8 cellular contexts compared by ENCODE assay signal in the genomic region with DNA sequence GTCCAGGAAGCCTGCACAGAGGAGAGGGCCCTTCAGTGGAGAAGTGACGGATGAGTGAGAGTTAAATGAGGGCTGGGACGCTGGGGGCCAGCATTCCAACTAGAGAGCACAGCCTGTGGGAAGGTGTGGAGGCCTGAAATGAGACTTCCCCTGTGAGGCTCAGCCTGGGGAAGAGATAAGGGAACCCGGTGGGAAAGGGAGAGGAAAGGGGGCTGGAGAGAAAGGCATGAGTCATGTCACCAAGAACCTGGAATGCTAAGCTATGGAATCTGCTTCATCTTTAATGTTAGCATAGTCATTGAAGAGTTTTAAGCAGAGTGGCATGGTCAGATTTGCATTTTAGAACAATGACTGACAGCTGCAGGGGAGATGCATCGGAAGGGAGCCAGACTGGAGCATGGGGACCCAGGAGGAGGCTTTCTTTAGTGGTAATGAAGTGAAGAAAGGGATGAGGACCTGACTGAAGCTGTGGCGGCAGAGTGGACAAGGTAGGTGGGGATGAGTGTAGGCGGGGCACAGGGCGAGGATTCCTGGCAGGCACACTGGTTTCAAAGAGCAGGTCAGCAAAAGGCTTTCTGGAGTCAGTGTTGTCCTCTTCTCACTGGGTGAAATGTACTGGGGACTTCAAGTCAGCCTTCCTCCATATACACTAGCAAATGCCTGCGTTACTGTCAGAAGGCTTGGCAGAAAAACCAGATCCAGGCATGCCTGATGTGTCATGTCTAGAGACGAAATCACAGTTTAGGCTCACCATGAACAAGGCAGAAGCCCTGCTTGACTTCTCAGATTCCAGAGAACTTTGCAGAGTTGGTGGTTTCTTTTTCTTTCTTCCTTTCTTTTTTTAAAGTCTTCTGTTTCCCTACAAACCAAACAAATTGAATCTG. TPM values are rescaled to one million over a fixed set of nuclear protein-coding genes. Genes with fewer than 3 reads are reported as not detected.
DNase-seq lines count a peak whose midpoint lies in the region; ATAC-seq and TF ChIP-seq lines count a peak whose summit lies in the region.

No MANE protein-coding gene starts in this region.

- TF ChIP-seq CTCF in breast epithelium (IDR thresholded peaks at IDR 0.05) (no peak), MCF 10A (IDR thresholded peaks at IDR 0.05; ENCODE audit: unreplicated experiment) (no peak), upper lobe of left lung (IDR thresholded peaks at IDR 0.05) (no peak)

- H3K36me3 Mint-ChIP-seq in MCF 10A (ENCODE audit: insufficient read depth, unreplicated experiment) = no peaks in the 10 kb centered on the region
- H3K36me3 Mint-ChIP-seq in dendritic cell treated with granulocyte-macrophage colony-stimulating factor and Interleukin-4, amounts not matched to agents 40 ng/mL and 50 ng/mL, for 4 days (ENCODE audit: low read depth) = peaks cover 97% of the 10 kb centered on the region

- no peak for TF ChIP-seq POLR2A in breast epithelium (IDR thresholded peaks at IDR 0.05)
- TF ChIP-seq POLR2A in upper lobe of left lung (IDR thresholded peaks at IDR 0.05) = no peak

- WGBS in upper lobe of left lung, 2 donors = 55 to 62% methylated on average over 9 of the region's 9 CpGs

- TF ChIP-seq EP300 in upper lobe of left lung (IDR thresholded peaks at IDR 0.05) = no peak

- no TSS peak for BruUV-seq in MCF 10A (replicated peaks; lab: Mats Ljungman, UMichigan)

- CTCF ChIA-PET in MCF 10A (lab: Yijun Ruan, JAX) = interaction anchor here (1.1 to 1.2 kb wide), 2 partner anchors 103 to 128 kb away, joined by 3 to 4 read pairs; no protein-coding TSS in a partner anchor

- intact Hi-C loops in breast epithelium (cut with DNase I; ENCODE audit: low total_unique reads) (loop anchor here (5.0 kb wide), 1 partner anchor 121 kb away; no protein-coding TSS in a partner anchor), MCF 10A (cut with micrococcal nuclease) (no loop called here)
- intact Hi-C loops in dendritic cell treated with granulocyte-macrophage colony-stimulating factor and Interleukin-4, amounts not matched to agents 40 ng/mL and 50 ng/mL, for 4 days (cut with micrococcal nuclease) = no loop called here

- no peaks in the 10 kb centered on the region for H3K27me3 Mint-ChIP-seq in MCF 10A (ENCODE audit: insufficient read depth, unreplicated experiment)
- H3K27me3 Mint-ChIP-seq in dendritic cell treated with granulocyte-macrophage colony-stimulating factor and Interleukin-4, amounts not matched to agents 40 ng/mL and 50 ng/mL, for 4 days = no peaks in the 10 kb centered on the region

- DNase-seq in breast epithelium (ENCODE audit: low spot score in 2 of 2) = no peak
- DNase-seq in MCF 10A (ENCODE audit: unreplicated experiment) = no peak
- DNase-seq in kidney tubule cell (ENCODE audit: low spot score) = peak; percentile 20
- DNase-seq in upper lobe of left lung = peak in 1 of 2 donors; percentile 48
- DNase-seq in activated CD4-positive, alpha-beta T cell treated with anti-CD3 and anti-CD28 coated beads, Interleukin-2, amount 50 U/mL, for 4 hours = no peak
- no peak for DNase-seq in amygdala (lab: John Stamatoyannopoulos, UW)

- H3K27ac ChIP-seq in breast epithelium (peak overlapping the region in 1 of 2 donors; percentile 60), upper lobe of left lung (peak overlapping the region in 3 of 4 donors; percentile 2 to 30 (median 17))

- no peak overlapping the region for H3K27ac Mint-ChIP-seq in MCF 10A (ENCODE audit: low read depth, unreplicated experiment)
- peak overlapping the region; percentile 68 for H3K27ac Mint-ChIP-seq in dendritic cell treated with granulocyte-macrophage colony-stimulating factor and Interleukin-4, amounts not matched to agents 40 ng/mL and 50 ng/mL, for 4 days

- H3K9me3 Mint-ChIP-seq in MCF 10A (ENCODE audit: unreplicated experiment) = no peaks in the 10 kb centered on the region
- no peaks in the 10 kb centered on the region for H3K9me3 Mint-ChIP-seq in dendritic cell treated with granulocyte-macrophage colony-stimulating factor and Interleukin-4, amounts not matched to agents 40 ng/mL and 50 ng/mL, for 4 days

- peak in 1 of 2 donors; percentile 23 for ATAC-seq in upper lobe of left lung (ENCODE audit: low FRiP score in 2 of 2)
- no peak for ATAC-seq in HG02840 (IDR thresholded peaks at IDR 0.05; ENCODE audit: low FRiP score, unreplicated experiment)

- no peak overlapping the region for H3K4me3 Mint-ChIP-seq in MCF 10A (ENCODE audit: unreplicated experiment)
- peak overlapping the region; percentile 72 for H3K4me3 Mint-ChIP-seq in dendritic cell treated with granulocyte-macrophage colony-stimulating factor and Interleukin-4, amounts not matched to agents 40 ng/mL and 50 ng/mL, for 4 days

- no peaks in the 10 kb centered on the region for H3K9me3 ChIP-seq in breast epithelium
- no peaks in the 10 kb centered on the region for H3K9me3 ChIP-seq in upper lobe of left lung

- H3K4me1 Mint-ChIP-seq in MCF 10A (ENCODE audit: insufficient read depth, unreplicated experiment) = peaks cover 16% of the 10 kb centered on the region
- H3K4me1 Mint-ChIP-seq in dendritic cell treated with granulocyte-macrophage colony-stimulating factor and Interleukin-4, amounts not matched to agents 40 ng/mL and 50 ng/mL, for 4 days (ENCODE audit: low read depth) = peaks cover 68% of the 10 kb centered on the region

- H3K4me3 ChIP-seq in breast epithelium (peak overlapping the region in 2 of 3 donors; percentile 4 to 17), upper lobe of left lung (no peak overlapping the region)

- H3K36me3 ChIP-seq in breast epithelium (no peaks in the 10 kb centered on the region), upper lobe of left lung (no peaks in the 10 kb centered on the region)

- H3K27me3 ChIP-seq in breast epithelium (no peaks in the 10 kb centered on the region), upper lobe of left lung (no peaks in the 10 kb centered on the region)

- POLR2A ChIA-PET in MCF 10A (lab: Yijun Ruan, JAX) = no interaction called here

- H3K4me1 ChIP-seq in breast epithelium (no peaks in the 10 kb centered on the region), upper lobe of left lung (peaks cover 51 to 78% (median 67%) of the 10 kb centered on the region in 4 donors)

RNA-seq across cellular contexts. Expression of a gene that starts 8.0 kb away (rescaled TPM):
- total RNA-seq in breast epithelium (10 to 100 TPM; 24.9 to 70.2 (median 26.8) TPM), MCF 10A (2022) (2.1 and 2.3 TPM in 2 replicates), upper lobe of left lung (10 to 100 TPM; 24.1 to 38.9 (median 26.7) TPM)

Comparison
In these comparisons a context has a peak if more than half of its experiments do, and no peak if none do; other contexts are left out.
1. H3K4me3 ChIP-seq: peak in breast epithelium (2 of 3); none in upper lobe of left lung (0 of 4).